Comparison of ENCODE assay signal across 14 cellular contexts in the genomic region with DNA sequence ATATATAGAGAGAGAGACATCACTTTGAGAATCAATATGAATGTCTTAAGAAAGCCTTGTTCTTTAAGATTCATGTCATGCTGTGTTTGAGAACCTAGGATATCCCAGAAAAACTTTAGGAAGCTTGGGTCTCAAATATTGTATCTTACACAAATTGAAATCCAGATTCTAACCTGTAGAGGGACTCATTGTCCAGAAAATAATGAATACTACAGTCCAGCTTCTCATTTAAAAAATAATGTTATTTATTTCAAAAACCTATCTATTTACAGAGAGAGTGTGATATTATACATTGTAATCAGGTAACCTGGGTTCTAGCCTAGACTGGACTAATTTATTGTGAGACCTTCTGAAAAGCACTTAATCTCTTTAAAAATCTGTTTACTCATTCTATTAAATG. TPM values are rescaled to one million over a fixed set of nuclear protein-coding genes. Genes with fewer than 3 reads are reported as not detected.
DNase-seq lines count a peak whose midpoint lies in the region; ATAC-seq and TF ChIP-seq lines count a peak whose summit lies in the region.
"Had no signal": no experiment of that assay in that cellular context is flagged by ENCODE, and none has a peak within 500 bp of the region (broad histone marks: within the 10 kb centered on the region; RNA-seq: fewer than 3 reads in every experiment).

No MANE protein-coding gene starts in this region.

- no peak overlapping the region for H3K4me3 ChIP-seq in HEK293 (ENCODE audit: low read depth, low read length)
- H3K4me3 ChIP-seq: left lung had no signal

- no peaks in the 10 kb centered on the region for H3K4me1 ChIP-seq in HEK293 (ENCODE audit: control insufficient read depth, insufficient read depth, low read length)

- peak; percentile 23; the same call in 1 of the 2 replicates for TF ChIP-seq CTCF in HEK293 (tag by site-specific recombination; IDR thresholded peaks at IDR 0.05)

- DNase-seq in OCI-M1 (lab: John Stamatoyannopoulos, UW) (peak; percentile 41), fibroblast of peridontal ligament (ENCODE audit: extremely low read depth) (peak; percentile 3), renal cortical epithelial cell (ENCODE audit: low read depth) (peak; percentile 29), SHP77 treated with DMSO at 0.1 percent for 48 hours (lab: John Stamatoyannopoulos, UW) (no peak), NCI-H2227 (lab: John Stamatoyannopoulos, UW; ENCODE audit: unreplicated experiment) (no peak)
- DNase-seq: activated CD4-positive, alpha-beta T cell treated with anti-CD3 and anti-CD28 coated beads, Interleukin-2, amount 50 U/mL, for 1 hour; aorta; left lung; NCI-H2171 treated with DMSO at 0.1 percent for 48 hours; nephron progenitor cell; small intestine had no signal

- POLR2A ChIA-PET in HEK293 (lab: Yijun Ruan, JAX): no interaction called here

- no peaks in the 10 kb centered on the region for H3K36me3 ChIP-seq in HEK293 (ENCODE audit: control insufficient read depth in 2 of 2, insufficient read depth in 1 of 2, low read length in 2 of 2)
- H3K36me3 ChIP-seq: left lung had no signal

- CTCF ChIA-PET in HEK293 (lab: Yijun Ruan, JAX): interaction anchor here (0.6 to 4.8 kb wide), 28 partner anchors 10 to 1281 kb away, joined by 3 to 106 read pairs (median 4); no protein-coding TSS in a partner anchor

- no peak for ATAC-seq in GM21723 (IDR thresholded peaks at IDR 0.05; ENCODE audit: unreplicated experiment)
- ATAC-seq: left lung had no signal

- H3K9me3 ChIP-seq in HEK293 (ENCODE audit: control insufficient read depth, insufficient read depth, low read depth, low read length): no peaks in the 10 kb centered on the region
- H3K9me3 ChIP-seq: left lung had no signal

- no peak overlapping the region for H3K27ac ChIP-seq in HEK293 (ENCODE audit: extremely low read depth, low read depth, low read length)
- H3K27ac ChIP-seq: left lung had no signal

TF ChIP-seq in HEK293, 187 proteins besides CTCF, POLR2A, EP300 and RAD21:
- TF ChIP-seq, protein P1, sequence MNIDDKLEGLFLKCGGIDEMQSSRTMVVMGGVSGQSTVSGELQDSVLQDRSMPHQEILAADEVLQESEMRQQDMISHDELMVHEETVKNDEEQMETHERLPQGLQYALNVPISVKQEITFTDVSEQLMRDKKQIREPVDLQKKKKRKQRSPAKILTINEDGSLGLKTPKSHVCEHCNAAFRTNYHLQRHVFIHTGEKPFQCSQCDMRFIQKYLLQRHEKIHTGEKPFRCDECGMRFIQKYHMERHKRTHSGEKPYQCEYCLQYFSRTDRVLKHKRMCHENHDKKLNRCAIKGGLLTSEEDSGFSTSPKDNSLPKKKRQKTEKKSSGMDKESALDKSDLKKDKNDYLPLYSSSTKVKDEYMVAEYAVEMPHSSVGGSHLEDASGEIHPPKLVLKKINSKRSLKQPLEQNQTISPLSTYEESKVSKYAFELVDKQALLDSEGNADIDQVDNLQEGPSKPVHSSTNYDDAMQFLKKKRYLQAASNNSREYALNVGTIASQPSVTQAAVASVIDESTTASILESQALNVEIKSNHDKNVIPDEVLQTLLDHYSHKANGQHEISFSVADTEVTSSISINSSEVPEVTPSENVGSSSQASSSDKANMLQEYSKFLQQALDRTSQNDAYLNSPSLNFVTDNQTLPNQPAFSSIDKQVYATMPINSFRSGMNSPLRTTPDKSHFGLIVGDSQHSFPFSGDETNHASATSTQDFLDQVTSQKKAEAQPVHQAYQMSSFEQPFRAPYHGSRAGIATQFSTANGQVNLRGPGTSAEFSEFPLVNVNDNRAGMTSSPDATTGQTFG (tag by site-specific recombination; IDR thresholded peaks at IDR 0.05; ENCODE audit: borderline replicate concordance): no peak
- TF ChIP-seq ZNF654 (tag by site-specific recombination; IDR thresholded peaks at IDR 0.05; ENCODE audit: low read depth): peak; percentile 70
- TF ChIP-seq ZNF664 (tag by site-specific recombination; IDR thresholded peaks at IDR 0.05): peak; percentile 83
TF ChIP-seq in HEK293: peak in this region for 2.

RNA-seq across cellular contexts. Expression of gene RFX6, which starts 4.2 kb away (rescaled TPM):
- not detected in 2 replicates for total RNA-seq in renal cortical epithelial cell
- total RNA-seq: aorta, left lung, M059J had no signal

RNA-seq across cellular contexts. Expression of gene GPRC6A, which starts 52.4 kb away (rescaled TPM):
- not detected in 2 replicates for total RNA-seq in renal cortical epithelial cell
- total RNA-seq: aorta, M059J had no signal

Comparison
In these comparisons a context has a peak if more than half of its experiments do, and no peak if none do; other contexts are left out.
1. DNase-seq: peak in OCI-M1 (single experiment), fibroblast of peridontal ligament (single experiment) and renal cortical epithelial cell (single experiment); none in SHP77 treated with DMSO at 0.1 percent for 48 hours (single experiment) and NCI-H2227 (single experiment).